ENCODE assay signal across 20 cellular contexts in genomic region chr13:111387945-111388600, GRCh38.
DNase-seq lines count a peak whose midpoint lies in the region; ATAC-seq and TF ChIP-seq lines count a peak whose summit lies in the region.
"Had no signal": no experiment of that assay in that cellular context is flagged by ENCODE, and none has a peak within 500 bp of the region (broad histone marks: within the 10 kb centered on the region; RNA-seq: fewer than 3 reads in every experiment).

No MANE protein-coding gene starts in this region.

- no peaks in the 10 kb centered on the region for H3K4me1 ChIP-seq in right cardiac atrium (ENCODE audit: control insufficient read depth, insufficient read depth, low read length)
- peaks cover 5% of the 10 kb centered on the region for H3K4me1 ChIP-seq in neural progenitor cell

- H3K4me1 Mint-ChIP-seq in neural progenitor cell, result peaks cover 15% of the 10 kb centered on the region

- no peak overlapping the region for H2AFZ ChIP-seq in neural progenitor cell (replicated peaks)
- H2AFZ ChIP-seq: PC-9 had no signal

- peak; percentile 47 for DNase-seq in cardiac septum (ENCODE audit: low spot score)
- no peak for DNase-seq in right cardiac atrium
- peak; percentile 30 for DNase-seq in activated CD8-positive, alpha-beta memory T cell treated with anti-CD3 and anti-CD28 coated beads, Interleukin-2, amount 50 U/mL, for 48 hours
- no peak for DNase-seq in neural progenitor cell (ENCODE audit: low spot score)
- DNase-seq in middle frontal gyrus (ENCODE audit: extremely low spot score, low spot score), result no peak
- DNase-seq: C1 segment of cervical spinal cord, DMS79 treated with DMSO at 0.1 percent for 48 hours, H7, IMR-90, NCI-H1048, NCI-H1436, NCI-H1930, NCI-H345, NCI-H524 treated with DMSO at 0.1 percent for 48 hours, PC-9, SIG-M5 had no signal

- intact Hi-C loops in cardiac septum (cut with DNase I), result no loop called here
- intact Hi-C loops in right cardiac atrium (cut with DNase I), result no loop called here

- peak overlapping the region; percentile 44 for H3K27ac Mint-ChIP-seq in neural progenitor cell

- H3K9me3 ChIP-seq in right cardiac atrium (ENCODE audit: control insufficient read depth, low read length) (no peaks in the 10 kb centered on the region), neural progenitor cell (ENCODE audit: low read depth) (no peaks in the 10 kb centered on the region)

- 79% methylated on average over 18 of the region's 18 CpGs for WGBS in right cardiac atrium

- H3K36me3 ChIP-seq in neural progenitor cell, result no peaks in the 10 kb centered on the region

- no peak for TF ChIP-seq CTCF in neural progenitor cell (IDR thresholded peaks at IDR 0.05)

- ATAC-seq in right cardiac atrium (no peak), GM21576 (IDR thresholded peaks at IDR 0.05; ENCODE audit: unreplicated experiment) (no peak), GM18520 (IDR thresholded peaks at IDR 0.05; ENCODE audit: unreplicated experiment) (no peak)

- no peaks in the 10 kb centered on the region for H3F3A ChIP-seq in neural progenitor cell (ENCODE audit: low read depth)

- H3K4me2 ChIP-seq in neural progenitor cell, result no peak overlapping the region
- H3K4me2 ChIP-seq: PC-9 had no signal

- H4K20me1 ChIP-seq in neural progenitor cell (ENCODE audit: low read depth), result no peaks in the 10 kb centered on the region

- no peaks in the 10 kb centered on the region for H3K36me3 Mint-ChIP-seq in neural progenitor cell

- no peak overlapping the region for H3K4me3 ChIP-seq in right cardiac atrium (ENCODE audit: low read length)
- H3K4me3 ChIP-seq in neural progenitor cell, result no peak overlapping the region
- H3K4me3 ChIP-seq: PC-9 had no signal

- H3K27me3 Mint-ChIP-seq in neural progenitor cell (ENCODE audit: insufficient read depth, low read depth), result peaks cover 11% of the 10 kb centered on the region

- no peak overlapping the region for H3K4me3 Mint-ChIP-seq in neural progenitor cell

- no peaks in the 10 kb centered on the region for H3K79me2 ChIP-seq in neural progenitor cell (ENCODE audit: low read depth)

- H3K9me3 Mint-ChIP-seq in neural progenitor cell, result no peaks in the 10 kb centered on the region

- no peak overlapping the region for H3K9ac ChIP-seq in neural progenitor cell

- H3K27me3 ChIP-seq in right cardiac atrium (ENCODE audit: control insufficient read depth, insufficient read depth), result no peaks in the 10 kb centered on the region
- H3K27me3 ChIP-seq in neural progenitor cell, result no peaks in the 10 kb centered on the region

- no peak overlapping the region for H3K27ac ChIP-seq in right cardiac atrium (ENCODE audit: low read length)
- no peak overlapping the region for H3K27ac ChIP-seq in neural progenitor cell
- H3K27ac ChIP-seq: HL-60, PC-9, RWPE1 had no signal

Comparison
In these comparisons a context has a peak if more than half of its experiments do, and no peak if none do; other contexts are left out.
1. DNase-seq: peak in cardiac septum (single experiment) and activated CD8-positive, alpha-beta memory T cell treated with anti-CD3 and anti-CD28 coated beads, Interleukin-2, amount 50 U/mL, for 48 hours (single experiment); none in right cardiac atrium (0 of 3), neural progenitor cell (single experiment) and middle frontal gyrus (single experiment).